In the genomic region with DNA sequence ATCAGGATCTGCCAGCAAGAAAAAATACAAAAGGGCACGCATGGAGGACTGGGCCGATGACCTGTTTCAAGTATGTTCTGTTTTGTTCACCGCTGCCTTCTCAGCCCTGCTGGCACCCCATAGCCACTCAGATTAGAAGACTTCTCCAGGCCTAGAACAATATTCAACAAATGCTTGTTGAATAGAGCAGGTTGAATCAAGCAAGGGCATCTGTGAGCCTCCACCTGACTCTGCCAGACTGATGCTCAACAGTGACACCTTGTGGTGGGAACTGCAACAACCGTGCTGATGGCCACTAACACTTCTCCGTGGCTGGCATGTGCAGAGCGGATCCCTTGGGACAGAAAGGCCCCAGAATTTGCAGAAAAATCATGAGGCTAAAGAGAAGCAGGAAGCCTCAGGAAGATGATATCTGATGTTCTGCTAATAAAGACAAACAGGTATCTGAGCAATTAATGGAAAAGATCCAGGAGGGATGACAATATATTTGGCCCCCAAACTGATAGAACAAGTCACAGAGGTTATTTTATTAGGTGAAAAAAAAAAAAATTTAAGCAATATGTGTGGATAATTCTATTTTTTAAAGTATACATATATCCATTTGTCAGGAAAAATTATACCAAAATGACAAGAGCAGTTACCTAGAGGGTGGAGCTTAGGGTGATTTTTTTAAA, we compare ENCODE assay signal across 8 cellular contexts.
DNase-seq lines count a peak whose midpoint lies in the region; ATAC-seq and TF ChIP-seq lines count a peak whose summit lies in the region.

No MANE protein-coding gene starts in this region.

- no peaks in the 10 kb centered on the region for H4K20me1 ChIP-seq in Loucy (ENCODE audit: insufficient read depth, low read length, poor library complexity, severe bottlenecking)

- H3K9me3 ChIP-seq in Loucy (ENCODE audit: insufficient read depth, low read depth, low read length), result no peaks in the 10 kb centered on the region

- H3K27me3 Mint-ChIP-seq in natural killer cell (ENCODE audit: low read depth in 2 of 2), result no peaks in the 10 kb centered on the region

- no peak overlapping the region for H3K4me3 ChIP-seq in Loucy (ENCODE audit: low read length, poor library complexity, severe bottlenecking)

- no peak overlapping the region for H3K4me3 Mint-ChIP-seq in natural killer cell

- no peak overlapping the region for H3K4me2 ChIP-seq in Loucy (ENCODE audit: low read depth, low read length, poor library complexity, severe bottlenecking)

- no peaks in the 10 kb centered on the region for H3F3A ChIP-seq in Loucy (ENCODE audit: low read depth)

- no peaks in the 10 kb centered on the region for H3K9me3 Mint-ChIP-seq in natural killer cell

- no peaks in the 10 kb centered on the region for H3K9me2 ChIP-seq in Loucy (replicated peaks; ENCODE audit: low read depth, low read length)

- peak; percentile 17 for DNase-seq in NK-92 treated with Interleukin-12 subunit alpha and Interleukin-12 subunit beta, amount 100 ng/mL, for 24 hours (lab: John Stamatoyannopoulos, UW)
- DNase-seq in NK-92 (lab: John Stamatoyannopoulos, UW; ENCODE audit: unreplicated experiment) (no peak), SK-N-DZ (ENCODE audit: low spot score) (peak; percentile 69), cerebellar cortex (ENCODE audit: low spot score) (peak; percentile 74), natural killer cell (no peak)

- H3K36me3 ChIP-seq in Loucy (ENCODE audit: insufficient read depth, low read length), result no peaks in the 10 kb centered on the region

- no peak overlapping the region for H3K27ac Mint-ChIP-seq in natural killer cell

- peak; percentile 88 for TF ChIP-seq CTCF in Loucy (conservative IDR thresholded peaks at IDR 0.05; ENCODE audit: low read length)
- TF ChIP-seq CTCF in natural killer cell (IDR thresholded peaks at IDR 0.05), result peak; percentile 30

- no peaks in the 10 kb centered on the region for H3K4me1 ChIP-seq in Loucy (ENCODE audit: insufficient read depth, low read length, poor library complexity, severe bottlenecking)

- intact Hi-C loops in natural killer cell (cut with micrococcal nuclease), result no loop called here

- ATAC-seq in natural killer cell (peak in 1 of 3 donors; percentile 42), HG02610 (IDR thresholded peaks at IDR 0.05; ENCODE audit: unreplicated experiment) (no peak), GM21717 (IDR thresholded peaks at IDR 0.05; ENCODE audit: unreplicated experiment) (no peak)

- no peaks in the 10 kb centered on the region for H3K79me2 ChIP-seq in Loucy (ENCODE audit: insufficient read depth, low read length)

- no peak overlapping the region for H3K9ac ChIP-seq in Loucy (ENCODE audit: low read depth, low read length, poor library complexity, severe bottlenecking)

- no peaks in the 10 kb centered on the region for H3K36me3 Mint-ChIP-seq in natural killer cell

- no peak overlapping the region for H2AFZ ChIP-seq in Loucy (ENCODE audit: low read length)

- peaks cover 0 to 5% of the 10 kb centered on the region in 2 donors for H3K4me1 Mint-ChIP-seq in natural killer cell

- no peaks in the 10 kb centered on the region for H3K27me3 ChIP-seq in Loucy (ENCODE audit: insufficient read depth, low read length, poor library complexity, severe bottlenecking)

Comparison
In these comparisons a context has a peak if more than half of its experiments do, and no peak if none do; other contexts are left out.
1. DNase-seq: peak in NK-92 treated with Interleukin-12 subunit alpha and Interleukin-12 subunit beta, amount 100 ng/mL, for 24 hours (single experiment), SK-N-DZ (single experiment) and cerebellar cortex (single experiment); none in NK-92 (single experiment) and natural killer cell (single experiment).